Comparison of ENCODE assay signal across 20 cellular contexts in genomic region chr15:79903137-79903536, GRCh38.
"Had no signal": no experiment of that assay in that cellular context is flagged by ENCODE, and none has a peak within 500 bp of the region (broad histone marks: within the 10 kb centered on the region; RNA-seq: fewer than 3 reads in every experiment).

No MANE protein-coding gene starts in this region.

- H3K4me3 ChIP-seq: SJCRH30 had no signal

- H3K27ac ChIP-seq: KMS-11, RWPE1, SJCRH30 had no signal

- H3K27me3 ChIP-seq: SJCRH30 had no signal

- H3K27me3 Mint-ChIP-seq: activated CD4-positive, alpha-beta T cell treated with anti-CD3 and anti-CD28 coated beads, Interleukin-2, amount 10 ng/mL, durations not matched to agents 24 days and 14 days had no signal

- DNase-seq: activated CD4-positive, alpha-beta T cell treated with anti-CD3 and anti-CD28 coated beads, Interleukin-2, amount 10 ng/mL, durations not matched to agents 24 days and 14 days; activated CD4-positive, alpha-beta T cell treated with anti-CD3 and anti-CD28 coated beads, Interleukin-2, amount 50 U/mL, for 48 hours; activated CD4-positive, CD25-positive, alpha-beta regulatory T cell treated with anti-CD3 and anti-CD28 coated beads, Interleukin-2, amount 50 U/mL, for 72 hours; activated CD8-positive, alpha-beta memory T cell treated with anti-CD3 and anti-CD28 coated beads, Interleukin-2, amount 50 U/mL, for 4 hours; activated effector memory CD4-positive, alpha-beta T cell treated with anti-CD3 and anti-CD28 coated beads, Interleukin-2, amount 50 U/mL, for 16 hours; activated naive CD4-positive, alpha-beta T cell treated with Interleukin-2 at 50 U/mL for 16 hours; cerebellar nuclear complex; NCI-H1092; NCI-H1417; NCI-H1930; NCI-H2171 treated with DMSO at 0.1 percent for 48 hours; NCI-H526; NCI-H82; OCI-M1; Right ventricle myocardium superior; SJCRH30; SK-N-SH had no signal

- H3K4me3 Mint-ChIP-seq: activated CD4-positive, alpha-beta T cell treated with anti-CD3 and anti-CD28 coated beads, Interleukin-2, amount 10 ng/mL, durations not matched to agents 24 days and 14 days; WTC11 had no signal

- ATAC-seq: WTC11 had no signal

- H3K36me3 ChIP-seq: SJCRH30 had no signal
